Comparison of ENCODE assay signal across 8 cellular contexts in genomic region chr5:61450880-61451279, GRCh38.
DNase-seq lines count a peak whose midpoint lies in the region; ATAC-seq and TF ChIP-seq lines count a peak whose summit lies in the region.

No MANE protein-coding gene starts in this region.

- H3K4me3 Mint-ChIP-seq in endothelial cell (ENCODE audit: unreplicated experiment) (no peak overlapping the region), Caco-2 (ENCODE audit: unreplicated experiment) (no peak overlapping the region)
- no peak overlapping the region for H3K4me3 Mint-ChIP-seq in CD8-positive, alpha-beta T cell

- H2BK12ac ChIP-seq in mesenchymal stem cell (ENCODE audit: low read length in 2 of 2): no peak overlapping the region

- peak overlapping the region; percentile 64 for H3K9ac ChIP-seq in mesenchymal stem cell (ENCODE audit: low read length)

- H3K9me3 ChIP-seq in mesenchymal stem cell (ENCODE audit: control insufficient read depth, low read length): peaks cover 6% of the 10 kb centered on the region
- no peaks in the 10 kb centered on the region; the same call in 1 of the 2 replicates for H3K9me3 ChIP-seq in Caco-2
- peaks cover 6% of the 10 kb centered on the region for H3K9me3 ChIP-seq in CD8-positive, alpha-beta T cell (ENCODE audit: low read length)

- H3K27me3 ChIP-seq in mesenchymal stem cell (ENCODE audit: control insufficient read depth in 1 of 2, insufficient read depth in 1 of 2, low read length in 2 of 2): no peaks in the 10 kb centered on the region
- H3K27me3 ChIP-seq in Caco-2 (replicated peaks; ENCODE audit: control insufficient read depth, insufficient read depth, low read length): no peaks in the 10 kb centered on the region
- no peaks in the 10 kb centered on the region for H3K27me3 ChIP-seq in CD8-positive, alpha-beta T cell (ENCODE audit: insufficient read depth, low read length)

- H3K79me1 ChIP-seq in mesenchymal stem cell (replicated peaks; ENCODE audit: low read length, poor library complexity, severe bottlenecking): peaks cover 24% of the 10 kb centered on the region

- H2BK15ac ChIP-seq in mesenchymal stem cell (ENCODE audit: low read depth, poor library complexity, severe bottlenecking): no peak overlapping the region

- H2AK5ac ChIP-seq in mesenchymal stem cell (ENCODE audit: low read length, severe bottlenecking): no peak overlapping the region

- H3K4me3 ChIP-seq in mesenchymal stem cell (ENCODE audit: insufficient read depth in 1 of 2, low read depth in 1 of 2, low read length in 2 of 2) (peak overlapping the region in 1 of 2 experiments; percentile 17), Caco-2 (ENCODE audit: low read depth, low read length) (no peak overlapping the region)
- no peak overlapping the region for H3K4me3 ChIP-seq in CD8-positive, alpha-beta T cell (ENCODE audit: low read depth, low read length)

- H3K23ac ChIP-seq in mesenchymal stem cell (ENCODE audit: low read length in 2 of 2): no peak overlapping the region

- TF ChIP-seq CTCF in endothelial cell (IDR thresholded peaks at IDR 0.05; ENCODE audit: unreplicated experiment): no peak
- no peak for TF ChIP-seq CTCF in Caco-2 (IDR thresholded peaks at IDR 0.05; ENCODE audit: insufficient read depth in 1 of 2, low read depth in 1 of 2, low read length in 1 of 2, severe bottlenecking in 1 of 2, unreplicated experiment in 1 of 2)
- TF ChIP-seq CTCF in CD8-positive, alpha-beta T cell (IDR thresholded peaks at IDR 0.05): no peak

- no peak overlapping the region for H2BK120ac ChIP-seq in mesenchymal stem cell (ENCODE audit: low read depth, low read length)

- H3K27ac ChIP-seq in mesenchymal stem cell (ENCODE audit: low read length, poor library complexity, severe bottlenecking): peak overlapping the region; percentile 83
- no peak overlapping the region for H3K27ac ChIP-seq in CD8-positive, alpha-beta T cell (ENCODE audit: low read depth, low read length)

- H3K36me3 ChIP-seq in mesenchymal stem cell (ENCODE audit: control insufficient read depth in 1 of 2, insufficient read depth in 2 of 2, low read depth in 1 of 2, low read length in 2 of 2): no peaks in the 10 kb centered on the region
- H3K36me3 ChIP-seq in Caco-2 (ENCODE audit: control insufficient read depth, insufficient read depth, low read length): no peaks in the 10 kb centered on the region; the same call in 1 of the 2 replicates
- no peaks in the 10 kb centered on the region for H3K36me3 ChIP-seq in CD8-positive, alpha-beta T cell (ENCODE audit: insufficient read depth, low read length)

- H3K4me1 ChIP-seq in mesenchymal stem cell (ENCODE audit: control insufficient read depth, insufficient read depth, low read depth, low read length) (no peaks in the 10 kb centered on the region), Caco-2 (no peaks in the 10 kb centered on the region)
- H3K4me1 ChIP-seq in CD8-positive, alpha-beta T cell (ENCODE audit: insufficient read depth, low read length): no peaks in the 10 kb centered on the region

- BruUV-seq in Caco-2 (replicated peaks; lab: Mats Ljungman, UMichigan): no TSS peak

- H3K9me3 Mint-ChIP-seq in endothelial cell (ENCODE audit: unreplicated experiment) (no peaks in the 10 kb centered on the region), Caco-2 (ENCODE audit: unreplicated experiment) (peaks cover 19% of the 10 kb centered on the region)
- H3K9me3 Mint-ChIP-seq in CD8-positive, alpha-beta T cell: peaks cover 17% of the 10 kb centered on the region

- CTCF ChIA-PET in Caco-2 (lab: Charles Lee): no interaction called here
- CTCF ChIA-PET in CD8-positive, alpha-beta T cell (lab: Charles Lee): interaction anchor here (0.8 kb wide), 1 partner anchor 15 kb away, joined by 3 read pairs; no protein-coding TSS in a partner anchor

- H3K4ac ChIP-seq in mesenchymal stem cell (ENCODE audit: low read depth in 1 of 2, low read length in 2 of 2): no peak overlapping the region

- H4K91ac ChIP-seq in mesenchymal stem cell (ENCODE audit: low read length): no peak overlapping the region

- intact Hi-C loops in Caco-2 (cut with micrococcal nuclease; ENCODE audit: unreplicated experiment): no loop called here
- intact Hi-C loops in CD8-positive, alpha-beta T cell (cut with DNase I, micrococcal nuclease): no loop called here

- no peak overlapping the region for H2BK5ac ChIP-seq in mesenchymal stem cell (ENCODE audit: low read depth, low read length, poor library complexity, severe bottlenecking)

- H3K27me3 Mint-ChIP-seq in endothelial cell (ENCODE audit: unreplicated experiment): peaks cover 2% of the 10 kb centered on the region
- H3K27me3 Mint-ChIP-seq in Caco-2 (ENCODE audit: insufficient read depth, unreplicated experiment): no peaks in the 10 kb centered on the region
- H3K27me3 Mint-ChIP-seq in CD8-positive, alpha-beta T cell (ENCODE audit: low read depth): no peaks in the 10 kb centered on the region

- no peak overlapping the region for H2AFZ ChIP-seq in mesenchymal stem cell (ENCODE audit: low read depth, low read length)

- H4K8ac ChIP-seq in mesenchymal stem cell (ENCODE audit: low read length): no peak overlapping the region

- peak; percentile 33 for DNase-seq in AG08395 (ENCODE audit: low spot score)
- DNase-seq in NCI-H1105 (lab: John Stamatoyannopoulos, UW): peak; percentile 42
- peak; percentile 88 for DNase-seq in astrocyte of the hippocampus (ENCODE audit: low read depth, low spot score)
- peak; percentile 51 for DNase-seq in mesenchymal stem cell
- DNase-seq in endothelial cell (ENCODE audit: low spot score): no peak
- no peak for DNase-seq in Caco-2
- DNase-seq in SIG-M5 (lab: John Stamatoyannopoulos, UW): no peak
- no peak for DNase-seq in CD8-positive, alpha-beta T cell

- peaks cover 27% of the 10 kb centered on the region for H3K36me3 Mint-ChIP-seq in endothelial cell (ENCODE audit: low read depth, unreplicated experiment)
- peaks cover 6% of the 10 kb centered on the region for H3K36me3 Mint-ChIP-seq in Caco-2 (ENCODE audit: insufficient read depth, unreplicated experiment)
- H3K36me3 Mint-ChIP-seq in CD8-positive, alpha-beta T cell: peaks cover 18% of the 10 kb centered on the region

- H3K14ac ChIP-seq in mesenchymal stem cell (ENCODE audit: low read length in 2 of 2): no peak overlapping the region

- H3K18ac ChIP-seq in mesenchymal stem cell (ENCODE audit: low read depth in 1 of 2, low read length in 2 of 2): no peak overlapping the region

- H3K4me1 Mint-ChIP-seq in endothelial cell (ENCODE audit: unreplicated experiment) (peaks cover 15% of the 10 kb centered on the region), Caco-2 (ENCODE audit: low read depth, unreplicated experiment) (no peaks in the 10 kb centered on the region)
- peaks cover 6% of the 10 kb centered on the region for H3K4me1 Mint-ChIP-seq in CD8-positive, alpha-beta T cell (ENCODE audit: low read depth)

- ATAC-seq in CD8-positive, alpha-beta T cell: no peak

- POLR2A ChIA-PET in Caco-2 (lab: Charles Lee): no interaction called here
- POLR2A ChIA-PET in CD8-positive, alpha-beta T cell (lab: Charles Lee): no interaction called here

- H3K4me2 ChIP-seq in mesenchymal stem cell (ENCODE audit: low read length, poor library complexity, severe bottlenecking): no peak overlapping the region

- no peak overlapping the region for H3K27ac Mint-ChIP-seq in endothelial cell (ENCODE audit: unreplicated experiment)
- no peak overlapping the region for H3K27ac Mint-ChIP-seq in Caco-2 (ENCODE audit: unreplicated experiment)
- no peak overlapping the region for H3K27ac Mint-ChIP-seq in CD8-positive, alpha-beta T cell

Comparison
In these comparisons a context has a peak if more than half of its experiments do, and no peak if none do; other contexts are left out.
1. DNase-seq: peak in AG08395 (single experiment), NCI-H1105 (single experiment), astrocyte of the hippocampus (single experiment) and mesenchymal stem cell (single experiment); none in endothelial cell (single experiment), Caco-2 (0 of 2), SIG-M5 (single experiment) and CD8-positive, alpha-beta T cell (0 of 7).